In the genomic region with DNA sequence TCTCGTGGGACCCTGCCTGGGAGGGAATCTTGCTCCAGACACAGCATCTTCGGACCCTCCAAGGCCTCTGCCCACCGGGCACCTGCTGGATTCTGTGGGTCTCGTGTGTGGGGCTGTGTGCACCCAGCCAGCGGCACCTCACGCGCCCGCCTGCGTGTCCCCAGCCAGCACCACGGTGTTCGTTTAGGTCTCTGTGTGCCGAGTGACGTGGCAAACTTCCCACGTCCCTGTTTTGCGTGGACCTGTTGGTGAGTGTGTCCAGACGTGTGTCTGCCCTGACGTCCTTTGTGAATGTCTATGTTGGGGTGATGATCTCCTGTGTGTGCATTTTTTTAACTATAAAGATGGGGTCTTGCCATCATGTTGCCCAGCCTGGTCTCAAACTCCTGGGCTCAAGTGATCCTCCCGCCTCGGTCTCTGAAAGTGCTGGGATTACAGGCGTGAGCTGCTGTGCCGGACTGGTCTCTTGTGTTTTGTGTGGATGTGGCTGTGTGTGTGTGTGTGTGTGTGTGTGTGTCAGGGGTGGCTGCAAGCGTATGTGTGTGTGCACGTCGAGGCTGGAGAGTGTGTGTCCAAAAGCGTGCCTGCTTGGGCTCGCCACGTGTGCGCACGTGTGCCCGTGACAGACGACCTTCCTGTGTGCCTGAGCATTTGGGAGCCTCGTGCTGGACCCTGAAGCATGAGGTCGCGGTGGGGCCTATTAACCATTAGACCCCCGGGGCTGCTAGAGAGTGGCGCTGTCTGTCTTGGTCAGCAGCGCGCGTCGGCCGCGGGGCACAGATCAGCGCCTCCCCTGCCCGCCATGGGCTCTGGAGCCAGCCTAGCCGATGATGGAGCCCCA, we compare ENCODE assay signal across 10 cellular contexts. TPM values are rescaled to one million over a fixed set of nuclear protein-coding genes. Genes with fewer than 3 reads are reported as not detected.
DNase-seq lines count a peak whose midpoint lies in the region; ATAC-seq and TF ChIP-seq lines count a peak whose summit lies in the region.
"Had no signal": no experiment of that assay in that cellular context is flagged by ENCODE, and none has a peak within 500 bp of the region (broad histone marks: within the 10 kb centered on the region; RNA-seq: fewer than 3 reads in every experiment).

No MANE protein-coding gene starts in this region.

- DNase-seq in AG09309 (ENCODE audit: low read depth) (no peak), neural progenitor cell (ENCODE audit: low spot score) (no peak), uterus (no peak), H7 (no peak), germinal center (ENCODE audit: low spot score) (no peak)
- DNase-seq: DND-41 had no signal

- H3K36me3 Mint-ChIP-seq in dendritic cell treated with granulocyte-macrophage colony-stimulating factor and Interleukin-4, amounts not matched to agents 40 ng/mL and 50 ng/mL, for 4 days (ENCODE audit: low read depth) = peaks cover 89% of the 10 kb centered on the region
- peaks cover 26% of the 10 kb centered on the region for H3K36me3 Mint-ChIP-seq in neural progenitor cell

- ATAC-seq in HG03469 (IDR thresholded peaks at IDR 0.05; ENCODE audit: unreplicated experiment) = peak; percentile 10
- no peak for ATAC-seq in HG02588 (IDR thresholded peaks at IDR 0.05; ENCODE audit: unreplicated experiment)

- H3K4me3 Mint-ChIP-seq in dendritic cell treated with granulocyte-macrophage colony-stimulating factor and Interleukin-4, amounts not matched to agents 40 ng/mL and 50 ng/mL, for 4 days = peak overlapping the region; percentile 71
- H3K4me3 Mint-ChIP-seq in neural progenitor cell = peak overlapping the region; percentile 36

- no peaks in the 10 kb centered on the region for H3K27me3 Mint-ChIP-seq in dendritic cell treated with granulocyte-macrophage colony-stimulating factor and Interleukin-4, amounts not matched to agents 40 ng/mL and 50 ng/mL, for 4 days
- H3K27me3 Mint-ChIP-seq in neural progenitor cell (ENCODE audit: insufficient read depth, low read depth) = peaks cover 10% of the 10 kb centered on the region

- H3K27ac Mint-ChIP-seq in dendritic cell treated with granulocyte-macrophage colony-stimulating factor and Interleukin-4, amounts not matched to agents 40 ng/mL and 50 ng/mL, for 4 days = peak overlapping the region; percentile 77
- H3K27ac Mint-ChIP-seq in neural progenitor cell = no peak overlapping the region

- H3F3A ChIP-seq in neural progenitor cell (ENCODE audit: low read depth) = no peaks in the 10 kb centered on the region

- no peaks in the 10 kb centered on the region for H3K9me3 ChIP-seq in neural progenitor cell (ENCODE audit: low read depth)
- H3K9me3 ChIP-seq in uterus = no peaks in the 10 kb centered on the region

- no peak overlapping the region for H2AFZ ChIP-seq in neural progenitor cell (replicated peaks)

- H3K36me3 ChIP-seq in neural progenitor cell (no peaks in the 10 kb centered on the region), uterus (no peaks in the 10 kb centered on the region), H7 (replicated peaks; ENCODE audit: control insufficient read depth, insufficient read depth, low read length) (peaks cover 6% of the 10 kb centered on the region)

- H3K4me1 ChIP-seq in neural progenitor cell (no peaks in the 10 kb centered on the region), uterus (peaks cover 0 to 17% of the 10 kb centered on the region in 2 donors)

- H3K27me3 ChIP-seq in neural progenitor cell (no peaks in the 10 kb centered on the region), uterus (no peaks in the 10 kb centered on the region), H7 (ENCODE audit: control insufficient read depth, insufficient read depth, low read length) (no peaks in the 10 kb centered on the region)

- H3K4me1 Mint-ChIP-seq in dendritic cell treated with granulocyte-macrophage colony-stimulating factor and Interleukin-4, amounts not matched to agents 40 ng/mL and 50 ng/mL, for 4 days (ENCODE audit: low read depth) = peaks cover 89% of the 10 kb centered on the region
- peaks cover 15% of the 10 kb centered on the region for H3K4me1 Mint-ChIP-seq in neural progenitor cell

- H3K27ac ChIP-seq in neural progenitor cell (no peak overlapping the region), uterus (peak overlapping the region in 1 of 2 donors; percentile 67)

- H3K79me2 ChIP-seq in neural progenitor cell (ENCODE audit: low read depth) = peaks cover 95% of the 10 kb centered on the region

- TF ChIP-seq POLR2A in uterus (IDR thresholded peaks at IDR 0.05) = no peak

- H3K9me3 Mint-ChIP-seq in dendritic cell treated with granulocyte-macrophage colony-stimulating factor and Interleukin-4, amounts not matched to agents 40 ng/mL and 50 ng/mL, for 4 days = no peaks in the 10 kb centered on the region
- no peaks in the 10 kb centered on the region for H3K9me3 Mint-ChIP-seq in neural progenitor cell

- TF ChIP-seq CTCF in AG09309 (IDR thresholded peaks at IDR 0.05; ENCODE audit: control insufficient read depth, insufficient read depth, low read depth, low read length, missing control alignments) (no peak), neural progenitor cell (IDR thresholded peaks at IDR 0.05) (no peak), uterus (IDR thresholded peaks at IDR 0.05) (no peak)

- no peak overlapping the region for H3K9ac ChIP-seq in neural progenitor cell

- H3K4me2 ChIP-seq in neural progenitor cell = no peak overlapping the region

- intact Hi-C loops in dendritic cell treated with granulocyte-macrophage colony-stimulating factor and Interleukin-4, amounts not matched to agents 40 ng/mL and 50 ng/mL, for 4 days (cut with micrococcal nuclease) = no loop called here
- intact Hi-C loops in uterus (cut with DNase I; ENCODE audit: low total_unique reads) = no loop called here

- H3K4me3 ChIP-seq in AG09309 (ENCODE audit: control insufficient read depth, low read depth, low read length) = peak overlapping the region; percentile 33
- H3K4me3 ChIP-seq in neural progenitor cell = no peak overlapping the region
- H3K4me3 ChIP-seq in uterus = no peak overlapping the region
- H3K4me3 ChIP-seq in H7 (ENCODE audit: insufficient read depth, low read depth, low read length) = no peak overlapping the region

- H4K20me1 ChIP-seq in neural progenitor cell (ENCODE audit: low read depth) = peaks cover 91% of the 10 kb centered on the region

RNA-seq across cellular contexts. Expression of gene ARID3A, which starts 15.7 kb away (rescaled TPM):
- 25.5 and 68.7 TPM in 2 replicates for total RNA-seq in neural progenitor cell (ENCODE audit: low replicate concordance)
- total RNA-seq in uterus = 10 to 100 TPM in 1 of 4 donors, 1 to 10 TPM in 3; 1.3 to 22.0 (median 3.8) TPM
- 85.4 and 92.6 TPM in 2 replicates for total RNA-seq in H7 (2014; rRNA removed; shearing (Covaris generic))

RNA-seq across cellular contexts. Expression of gene KISS1R, which starts 24.4 kb away (rescaled TPM):
- total RNA-seq in neural progenitor cell (ENCODE audit: low replicate concordance) = 0.77 TPM in 1 of 2 replicates, not detected in the other
- under 1 TPM in 1 of 4 donors, not detected in 3; 0.14 TPM for total RNA-seq in uterus
- total RNA-seq in H7 (2014; rRNA removed; shearing (Covaris generic)) = 0.67 and 1.4 TPM in 2 replicates

RNA-seq across cellular contexts. Expression of gene R3HDM4, which starts 28.5 kb away (rescaled TPM):
- 22.7 and 58.2 TPM in 2 replicates for total RNA-seq in neural progenitor cell (ENCODE audit: low replicate concordance)
- 10 to 100 TPM in 3 of 4 donors, 1 to 10 TPM in 1; 5.3 to 38.2 (median 21.2) TPM for total RNA-seq in uterus
- total RNA-seq in H7 (2014; rRNA removed; shearing (Covaris generic)) = 47.5 and 49.9 TPM in 2 replicates

RNA-seq across cellular contexts. Expression of gene WDR18, which starts 42.6 kb away (rescaled TPM):
- total RNA-seq in neural progenitor cell (ENCODE audit: low replicate concordance) = 38.6 and 156 TPM in 2 replicates
- total RNA-seq in uterus = 10 to 100 TPM; 13.6 to 34.9 (median 17.3) TPM
- total RNA-seq in H7 (2014; rRNA removed; shearing (Covaris generic)) = 107 and 140 TPM in 2 replicates

RNA-seq across cellular contexts. Expression of gene RNU6-9, which starts 48.2 kb away (rescaled TPM):
- total RNA-seq in neural progenitor cell (ENCODE audit: low replicate concordance) (not detected in 2 replicates), uterus (not detected)
- total RNA-seq in H7 (2014; rRNA removed; shearing (Covaris generic)) = not detected in 2 replicates
- total RNA-seq: kidney epithelial cell had no signal
